Comparison of ENCODE assay signal across 1 cellular context in genomic region chr1:154220071-154220969, GRCh38.
TF ChIP-seq lines count a peak whose summit lies in the region.

A gene with protein sequence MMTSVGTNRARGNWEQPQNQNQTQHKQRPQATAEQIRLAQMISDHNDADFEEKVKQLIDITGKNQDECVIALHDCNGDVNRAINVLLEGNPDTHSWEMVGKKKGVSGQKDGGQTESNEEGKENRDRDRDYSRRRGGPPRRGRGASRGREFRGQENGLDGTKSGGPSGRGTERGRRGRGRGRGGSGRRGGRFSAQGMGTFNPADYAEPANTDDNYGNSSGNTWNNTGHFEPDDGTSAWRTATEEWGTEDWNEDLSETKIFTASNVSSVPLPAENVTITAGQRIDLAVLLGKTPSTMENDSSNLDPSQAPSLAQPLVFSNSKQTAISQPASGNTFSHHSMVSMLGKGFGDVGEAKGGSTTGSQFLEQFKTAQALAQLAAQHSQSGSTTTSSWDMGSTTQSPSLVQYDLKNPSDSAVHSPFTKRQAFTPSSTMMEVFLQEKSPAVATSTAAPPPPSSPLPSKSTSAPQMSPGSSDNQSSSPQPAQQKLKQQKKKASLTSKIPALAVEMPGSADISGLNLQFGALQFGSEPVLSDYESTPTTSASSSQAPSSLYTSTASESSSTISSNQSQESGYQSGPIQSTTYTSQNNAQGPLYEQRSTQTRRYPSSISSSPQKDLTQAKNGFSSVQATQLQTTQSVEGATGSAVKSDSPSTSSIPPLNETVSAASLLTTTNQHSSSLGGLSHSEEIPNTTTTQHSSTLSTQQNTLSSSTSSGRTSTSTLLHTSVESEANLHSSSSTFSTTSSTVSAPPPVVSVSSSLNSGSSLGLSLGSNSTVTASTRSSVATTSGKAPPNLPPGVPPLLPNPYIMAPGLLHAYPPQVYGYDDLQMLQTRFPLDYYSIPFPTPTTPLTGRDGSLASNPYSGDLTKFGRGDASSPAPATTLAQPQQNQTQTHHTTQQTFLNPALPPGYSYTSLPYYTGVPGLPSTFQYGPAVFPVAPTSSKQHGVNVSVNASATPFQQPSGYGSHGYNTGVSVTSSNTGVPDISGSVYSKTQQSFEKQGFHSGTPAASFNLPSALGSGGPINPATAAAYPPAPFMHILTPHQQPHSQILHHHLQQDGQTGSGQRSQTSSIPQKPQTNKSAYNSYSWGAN (plus strand): TSS chr1:154220955. CDS start chr1:154225124, 4,169 bp downstream.

TF ChIP-seq in GM12878, 131 proteins besides CTCF, POLR2A, EP300 and RAD21 (continued from another document and continues in another):
- TF ChIP-seq ZSCAN29 (IDR thresholded peaks at IDR 0.05) (no peak), MTA2 (IDR thresholded peaks at IDR 0.05; ENCODE audit: low read depth) (peak; percentile 17; the same call in 1 of the 2 replicates), PAX8 (IDR thresholded peaks at IDR 0.05) (peak; percentile 93), IKZF2 (IDR thresholded peaks at IDR 0.05) (peak; percentile 82 to 87), GABPA (IDR thresholded peaks at IDR 0.05; ENCODE audit: low read depth) (no peak), PAX5 (IDR thresholded peaks at IDR 0.05; ENCODE audit: borderline replicate concordance, low read depth, low read length) (peak; percentile 55), JUNB (IDR thresholded peaks at IDR 0.05) (no peak), CEBPB (IDR thresholded peaks at IDR 0.05; ENCODE audit: borderline replicate concordance in 1 of 2, low read depth in 2 of 2, low read length in 2 of 2) (no peak), NR2C1 (IDR thresholded peaks at IDR 0.05) (peak; percentile 51; the same call in 1 of the 2 replicates), PML (IDR thresholded peaks at IDR 0.05; ENCODE audit: low read length) (peak; percentile 92), ZNF207 (IDR thresholded peaks at IDR 0.05; ENCODE audit: borderline replicate concordance) (peak; percentile 89; the same call in 1 of the 2 replicates), NFIC (IDR thresholded peaks at IDR 0.05; ENCODE audit: low read depth, low read length) (no peak), SUPT20H (IDR thresholded peaks at IDR 0.05; ENCODE audit: borderline replicate concordance, control insufficient read depth, low read depth, low read length) (no peak), USF2 (IDR thresholded peaks at IDR 0.05; ENCODE audit: borderline replicate concordance, low read depth, low read length) (peak; percentile 97), STAT1 (conservative IDR thresholded peaks at IDR 0.05) (0 out of 2 replicates have a peak, but pooled peaks have one; percentile 49), SMC3 (IDR thresholded peaks at IDR 0.05; ENCODE audit: borderline replicate concordance, low read length) (no peak), EGR1 (IDR thresholded peaks at IDR 0.05; ENCODE audit: borderline replicate concordance in 1 of 2, low read depth in 2 of 2, low read length in 2 of 2) (peak; percentile 34 to 97; a peak in 2 of 3 replicates), RFX5 (IDR thresholded peaks at IDR 0.05; ENCODE audit: low read depth, low read length) (peak; percentile 58), SKIL (IDR thresholded peaks at IDR 0.05; ENCODE audit: low read depth, poor library complexity, severe bottlenecking) (no peak), RELA (IDR thresholded peaks at IDR 0.05; ENCODE audit: borderline replicate concordance, partially characterized antibody) (peak; percentile 94), FOS (IDR thresholded peaks at IDR 0.05; ENCODE audit: borderline replicate concordance, extremely low read depth, insufficient read length) (no peak), CREB1 (IDR thresholded peaks at IDR 0.05; ENCODE audit: low read depth) (no peak; the same call in 1 of the 2 replicates), NKRF (conservative IDR thresholded peaks at IDR 0.05) (peak; percentile 88), NR2F1 (conservative IDR thresholded peaks at IDR 0.05) (no peak)
- TF ChIP-seq, protein P1, sequence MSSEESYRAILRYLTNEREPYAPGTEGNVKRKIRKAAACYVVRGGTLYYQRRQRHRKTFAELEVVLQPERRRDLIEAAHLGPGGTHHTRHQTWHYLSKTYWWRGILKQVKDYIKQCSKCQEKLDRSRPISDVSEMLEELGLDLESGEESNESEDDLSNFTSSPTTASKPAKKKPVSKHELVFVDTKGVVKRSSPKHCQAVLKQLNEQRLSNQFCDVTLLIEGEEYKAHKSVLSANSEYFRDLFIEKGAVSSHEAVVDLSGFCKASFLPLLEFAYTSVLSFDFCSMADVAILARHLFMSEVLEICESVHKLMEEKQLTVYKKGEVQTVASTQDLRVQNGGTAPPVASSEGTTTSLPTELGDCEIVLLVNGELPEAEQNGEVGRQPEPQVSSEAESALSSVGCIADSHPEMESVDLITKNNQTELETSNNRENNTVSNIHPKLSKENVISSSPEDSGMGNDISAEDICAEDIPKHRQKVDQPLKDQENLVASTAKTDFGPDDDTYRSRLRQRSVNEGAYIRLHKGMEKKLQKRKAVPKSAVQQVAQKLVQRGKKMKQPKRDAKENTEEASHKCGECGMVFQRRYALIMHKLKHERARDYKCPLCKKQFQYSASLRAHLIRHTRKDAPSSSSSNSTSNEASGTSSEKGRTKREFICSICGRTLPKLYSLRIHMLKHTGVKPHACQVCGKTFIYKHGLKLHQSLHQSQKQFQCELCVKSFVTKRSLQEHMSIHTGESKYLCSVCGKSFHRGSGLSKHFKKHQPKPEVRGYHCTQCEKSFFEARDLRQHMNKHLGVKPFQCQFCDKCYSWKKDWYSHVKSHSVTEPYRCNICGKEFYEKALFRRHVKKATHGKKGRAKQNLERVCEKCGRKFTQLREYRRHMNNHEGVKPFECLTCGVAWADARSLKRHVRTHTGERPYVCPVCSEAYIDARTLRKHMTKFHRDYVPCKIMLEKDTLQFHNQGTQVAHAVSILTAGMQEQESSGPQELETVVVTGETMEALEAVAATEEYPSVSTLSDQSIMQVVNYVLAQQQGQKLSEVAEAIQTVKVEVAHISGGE (CRISPR knock-in tag; IDR thresholded peaks at IDR 0.05), result no peak
- TF ChIP-seq, protein P2, sequence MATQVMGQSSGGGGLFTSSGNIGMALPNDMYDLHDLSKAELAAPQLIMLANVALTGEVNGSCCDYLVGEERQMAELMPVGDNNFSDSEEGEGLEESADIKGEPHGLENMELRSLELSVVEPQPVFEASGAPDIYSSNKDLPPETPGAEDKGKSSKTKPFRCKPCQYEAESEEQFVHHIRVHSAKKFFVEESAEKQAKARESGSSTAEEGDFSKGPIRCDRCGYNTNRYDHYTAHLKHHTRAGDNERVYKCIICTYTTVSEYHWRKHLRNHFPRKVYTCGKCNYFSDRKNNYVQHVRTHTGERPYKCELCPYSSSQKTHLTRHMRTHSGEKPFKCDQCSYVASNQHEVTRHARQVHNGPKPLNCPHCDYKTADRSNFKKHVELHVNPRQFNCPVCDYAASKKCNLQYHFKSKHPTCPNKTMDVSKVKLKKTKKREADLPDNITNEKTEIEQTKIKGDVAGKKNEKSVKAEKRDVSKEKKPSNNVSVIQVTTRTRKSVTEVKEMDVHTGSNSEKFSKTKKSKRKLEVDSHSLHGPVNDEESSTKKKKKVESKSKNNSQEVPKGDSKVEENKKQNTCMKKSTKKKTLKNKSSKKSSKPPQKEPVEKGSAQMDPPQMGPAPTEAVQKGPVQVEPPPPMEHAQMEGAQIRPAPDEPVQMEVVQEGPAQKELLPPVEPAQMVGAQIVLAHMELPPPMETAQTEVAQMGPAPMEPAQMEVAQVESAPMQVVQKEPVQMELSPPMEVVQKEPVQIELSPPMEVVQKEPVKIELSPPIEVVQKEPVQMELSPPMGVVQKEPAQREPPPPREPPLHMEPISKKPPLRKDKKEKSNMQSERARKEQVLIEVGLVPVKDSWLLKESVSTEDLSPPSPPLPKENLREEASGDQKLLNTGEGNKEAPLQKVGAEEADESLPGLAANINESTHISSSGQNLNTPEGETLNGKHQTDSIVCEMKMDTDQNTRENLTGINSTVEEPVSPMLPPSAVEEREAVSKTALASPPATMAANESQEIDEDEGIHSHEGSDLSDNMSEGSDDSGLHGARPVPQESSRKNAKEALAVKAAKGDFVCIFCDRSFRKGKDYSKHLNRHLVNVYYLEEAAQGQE (IDR thresholded peaks at IDR 0.05; ENCODE audit: low read depth, low read length), result peak; percentile 45; the same call in 1 of the 2 replicates
- TF ChIP-seq, protein P3, sequence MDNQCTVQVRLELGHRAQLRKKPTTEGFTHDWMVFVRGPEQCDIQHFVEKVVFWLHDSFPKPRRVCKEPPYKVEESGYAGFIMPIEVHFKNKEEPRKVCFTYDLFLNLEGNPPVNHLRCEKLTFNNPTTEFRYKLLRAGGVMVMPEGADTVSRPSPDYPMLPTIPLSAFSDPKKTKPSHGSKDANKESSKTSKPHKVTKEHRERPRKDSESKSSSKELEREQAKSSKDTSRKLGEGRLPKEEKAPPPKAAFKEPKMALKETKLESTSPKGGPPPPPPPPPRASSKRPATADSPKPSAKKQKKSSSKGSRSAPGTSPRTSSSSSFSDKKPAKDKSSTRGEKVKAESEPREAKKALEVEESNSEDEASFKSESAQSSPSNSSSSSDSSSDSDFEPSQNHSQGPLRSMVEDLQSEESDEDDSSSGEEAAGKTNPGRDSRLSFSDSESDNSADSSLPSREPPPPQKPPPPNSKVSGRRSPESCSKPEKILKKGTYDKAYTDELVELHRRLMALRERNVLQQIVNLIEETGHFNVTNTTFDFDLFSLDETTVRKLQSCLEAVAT (IDR thresholded peaks at IDR 0.05), result peak; percentile 100
- TF ChIP-seq, protein P4, sequence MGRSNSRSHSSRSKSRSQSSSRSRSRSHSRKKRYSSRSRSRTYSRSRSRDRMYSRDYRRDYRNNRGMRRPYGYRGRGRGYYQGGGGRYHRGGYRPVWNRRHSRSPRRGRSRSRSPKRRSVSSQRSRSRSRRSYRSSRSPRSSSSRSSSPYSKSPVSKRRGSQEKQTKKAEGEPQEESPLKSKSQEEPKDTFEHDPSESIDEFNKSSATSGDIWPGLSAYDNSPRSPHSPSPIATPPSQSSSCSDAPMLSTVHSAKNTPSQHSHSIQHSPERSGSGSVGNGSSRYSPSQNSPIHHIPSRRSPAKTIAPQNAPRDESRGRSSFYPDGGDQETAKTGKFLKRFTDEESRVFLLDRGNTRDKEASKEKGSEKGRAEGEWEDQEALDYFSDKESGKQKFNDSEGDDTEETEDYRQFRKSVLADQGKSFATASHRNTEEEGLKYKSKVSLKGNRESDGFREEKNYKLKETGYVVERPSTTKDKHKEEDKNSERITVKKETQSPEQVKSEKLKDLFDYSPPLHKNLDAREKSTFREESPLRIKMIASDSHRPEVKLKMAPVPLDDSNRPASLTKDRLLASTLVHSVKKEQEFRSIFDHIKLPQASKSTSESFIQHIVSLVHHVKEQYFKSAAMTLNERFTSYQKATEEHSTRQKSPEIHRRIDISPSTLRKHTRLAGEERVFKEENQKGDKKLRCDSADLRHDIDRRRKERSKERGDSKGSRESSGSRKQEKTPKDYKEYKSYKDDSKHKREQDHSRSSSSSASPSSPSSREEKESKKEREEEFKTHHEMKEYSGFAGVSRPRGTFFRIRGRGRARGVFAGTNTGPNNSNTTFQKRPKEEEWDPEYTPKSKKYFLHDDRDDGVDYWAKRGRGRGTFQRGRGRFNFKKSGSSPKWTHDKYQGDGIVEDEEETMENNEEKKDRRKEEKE (IDR thresholded peaks at IDR 0.05), result no peak
- TF ChIP-seq, protein P5, sequence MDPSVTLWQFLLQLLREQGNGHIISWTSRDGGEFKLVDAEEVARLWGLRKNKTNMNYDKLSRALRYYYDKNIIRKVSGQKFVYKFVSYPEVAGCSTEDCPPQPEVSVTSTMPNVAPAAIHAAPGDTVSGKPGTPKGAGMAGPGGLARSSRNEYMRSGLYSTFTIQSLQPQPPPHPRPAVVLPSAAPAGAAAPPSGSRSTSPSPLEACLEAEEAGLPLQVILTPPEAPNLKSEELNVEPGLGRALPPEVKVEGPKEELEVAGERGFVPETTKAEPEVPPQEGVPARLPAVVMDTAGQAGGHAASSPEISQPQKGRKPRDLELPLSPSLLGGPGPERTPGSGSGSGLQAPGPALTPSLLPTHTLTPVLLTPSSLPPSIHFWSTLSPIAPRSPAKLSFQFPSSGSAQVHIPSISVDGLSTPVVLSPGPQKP (IDR thresholded peaks at IDR 0.05; ENCODE audit: low read depth, low read length), result peak; percentile 64
